Comparison of ENCODE assay signal across 12 cellular contexts in the genomic region with DNA sequence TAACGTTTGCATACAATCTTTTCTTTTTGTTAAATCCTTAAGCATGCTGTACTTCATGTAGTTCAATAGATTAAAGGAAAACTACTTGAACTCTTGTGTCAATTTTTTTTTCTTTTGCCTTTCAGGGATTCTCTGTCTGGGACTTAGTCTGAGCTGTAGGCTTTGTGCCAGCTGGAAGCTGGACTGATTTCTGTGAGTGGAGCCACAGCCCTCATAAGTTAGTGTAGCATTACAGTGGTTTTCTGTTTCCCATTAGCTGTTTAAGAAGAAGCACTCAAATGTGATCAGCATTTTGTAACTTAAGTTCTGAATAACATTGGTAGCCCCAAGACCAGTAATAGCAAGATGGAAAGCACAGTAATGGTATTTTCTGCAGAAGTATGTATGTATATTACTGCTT.
DNase-seq lines count a peak whose midpoint lies in the region; ATAC-seq and TF ChIP-seq lines count a peak whose summit lies in the region.
"Had no signal": no experiment of that assay in that cellular context is flagged by ENCODE, and none has a peak within 500 bp of the region (broad histone marks: within the 10 kb centered on the region; RNA-seq: fewer than 3 reads in every experiment).

No MANE protein-coding gene starts in this region.

- H3K27me3 Mint-ChIP-seq in nephron (ENCODE audit: low read depth), result peaks cover 3% of the 10 kb centered on the region

- ATAC-seq in GM19023 (IDR thresholded peaks at IDR 0.05; ENCODE audit: unreplicated experiment) (no peak), HG03108 (IDR thresholded peaks at IDR 0.05; ENCODE audit: unreplicated experiment) (no peak)

- H3K27ac Mint-ChIP-seq in nephron, result peak overlapping the region; percentile 8 to 49 (median 28)

- no peak for TF ChIP-seq CTCF in fibroblast of mammary gland (conservative IDR thresholded peaks at IDR 0.05; ENCODE audit: control insufficient read depth, insufficient read depth, low read depth, low read length)
- TF ChIP-seq CTCF in nephron (IDR thresholded peaks at IDR 0.05; ENCODE audit: unreplicated experiment in 3 of 3), result no peak

- no peaks in the 10 kb centered on the region for H3K9me3 Mint-ChIP-seq in nephron

- H3K36me3 Mint-ChIP-seq in nephron (ENCODE audit: low read depth), result no peaks in the 10 kb centered on the region

- no peak overlapping the region for H3K4me3 ChIP-seq in fibroblast of mammary gland (ENCODE audit: control insufficient read depth, low read depth, low read length)
- H3K4me3 ChIP-seq: adrenal gland, smooth muscle cell had no signal

- H3K4me3 Mint-ChIP-seq in nephron, result no peak overlapping the region

- DNase-seq in EH (ENCODE audit: low read depth) (peak; percentile 9), NCI-H2227 treated with DMSO at 0.1 percent for 48 hours (lab: John Stamatoyannopoulos, UW) (peak; percentile 6), fibroblast of mammary gland (ENCODE audit: low read depth) (peak; percentile 88), NCI-H510A treated with DMSO at 0.1 percent for 48 hours (lab: John Stamatoyannopoulos, UW) (no peak), GM19238 (ENCODE audit: insufficient read length, low spot score) (no peak)
- DNase-seq: NCI-H345, SHP77 treated with DMSO at 0.1 percent for 48 hours had no signal

- peaks cover 38% of the 10 kb centered on the region for H3K4me1 Mint-ChIP-seq in nephron

Comparison
In these comparisons a context has a peak if more than half of its experiments do, and no peak if none do; other contexts are left out.
1. DNase-seq: peak in EH (single experiment), NCI-H2227 treated with DMSO at 0.1 percent for 48 hours (single experiment) and fibroblast of mammary gland (single experiment); none in NCI-H510A treated with DMSO at 0.1 percent for 48 hours (single experiment) and GM19238 (single experiment).